In genomic region chr7:80707318-80707717, GRCh38 we compare ENCODE assay signal across 16 cellular contexts.
A peak's percentile ranks its signal among the peaks of the same experiment; 100 is the strongest.
DNase-seq lines count a peak whose midpoint lies in the region; ATAC-seq, FAIRE-seq and TF ChIP-seq lines count a peak whose summit lies in the region.
"Had no signal": no experiment of that assay in that cellular context is flagged by ENCODE, and none has a peak within 500 bp of the region (broad histone marks: within the 10 kb centered on the region; RNA-seq: fewer than 3 reads in every experiment).

No MANE protein-coding gene starts in this region.

- DNase-seq in SIG-M5 treated with dmso at 0.1 percent for 504 hours (lab: John Stamatoyannopoulos, UW; ENCODE audit: unreplicated experiment) (peak; percentile 16), SIG-M5 (lab: John Stamatoyannopoulos, UW) (no peak), astrocyte (ENCODE audit: low read depth) (no peak), foreskin fibroblast (peak; percentile 38 to 53), KG1 (lab: John Stamatoyannopoulos, UW) (no peak), AML-193 (lab: John Stamatoyannopoulos, UW) (no peak)
- DNase-seq: CD8-positive, alpha-beta memory T cell; DMS53; HFFc6; NCI-H1694 treated with DMSO at 0.1 percent for 48 hours; Right ventricle myocardium superior; SK-N-SH had no signal

- no peaks in the 10 kb centered on the region for H3K27me3 ChIP-seq in astrocyte (ENCODE audit: insufficient read depth, low read length)
- H3K27me3 ChIP-seq: BLaER1 treated with 17β-estradiol and CSF1 and Interleukin-3, amounts not matched to agents 10 nM and 100 nM had no signal

- no peaks in the 10 kb centered on the region for H3K4me1 ChIP-seq in astrocyte (ENCODE audit: insufficient read depth, low read length)

- no peak for ATAC-seq in HG03025 (IDR thresholded peaks at IDR 0.05; ENCODE audit: low FRiP score, unreplicated experiment)
- no peak for ATAC-seq in stimulated activated memory B cell treated with anti-CD40 and anti-IgM and Interleukin-4, amounts not matched to agents 10 μg/mL and 1 μg/mL and 100 μg/mL, for 72 hours

- H3K4me3 Mint-ChIP-seq in astrocyte (ENCODE audit: unreplicated experiment), result no peak overlapping the region
- H3K4me3 Mint-ChIP-seq in stimulated activated memory B cell treated with anti-CD40 and anti-IgM and Interleukin-4, amounts not matched to agents 10 μg/mL and 1 μg/mL and 100 μg/mL, for 72 hours, result no peak overlapping the region
- H3K4me3 Mint-ChIP-seq: CD8-positive, alpha-beta memory T cell; HFFc6 had no signal

- no peak overlapping the region for H3K27ac ChIP-seq in astrocyte (ENCODE audit: low read depth, low read length)

- peak overlapping the region; percentile 5 for H3K27ac Mint-ChIP-seq in astrocyte (ENCODE audit: unreplicated experiment)
- no peak overlapping the region for H3K27ac Mint-ChIP-seq in stimulated activated memory B cell treated with anti-CD40 and anti-IgM and Interleukin-4, amounts not matched to agents 10 μg/mL and 1 μg/mL and 100 μg/mL, for 72 hours
- H3K27ac Mint-ChIP-seq: CD8-positive, alpha-beta memory T cell; HFFc6 had no signal

- no peak overlapping the region for H2AFZ ChIP-seq in astrocyte (ENCODE audit: low read depth, low read length)

- no peaks in the 10 kb centered on the region for H3K27me3 Mint-ChIP-seq in astrocyte (ENCODE audit: low read depth, unreplicated experiment)
- H3K27me3 Mint-ChIP-seq in stimulated activated memory B cell treated with anti-CD40 and anti-IgM and Interleukin-4, amounts not matched to agents 10 μg/mL and 1 μg/mL and 100 μg/mL, for 72 hours, result no peaks in the 10 kb centered on the region
- H3K27me3 Mint-ChIP-seq: CD8-positive, alpha-beta memory T cell had no signal

- no peaks in the 10 kb centered on the region for H3K79me2 ChIP-seq in astrocyte (ENCODE audit: insufficient read depth, low read length)

- no peaks in the 10 kb centered on the region for H4K20me1 ChIP-seq in astrocyte (ENCODE audit: insufficient read depth, low read length)
- H4K20me1 ChIP-seq: BLaER1 treated with 17β-estradiol and CSF1 and Interleukin-3, amounts not matched to agents 10 nM and 100 nM had no signal

- H3K4me2 ChIP-seq in astrocyte (ENCODE audit: low read length), result no peak overlapping the region
- H3K4me2 ChIP-seq: SK-N-SH had no signal

- H3K9ac ChIP-seq in astrocyte (ENCODE audit: low read length), result no peak overlapping the region
- H3K9ac ChIP-seq: BLaER1 treated with 17β-estradiol and CSF1 and Interleukin-3, amounts not matched to agents 10 nM and 100 nM; SK-N-SH had no signal

- H3K4me3 ChIP-seq in astrocyte (ENCODE audit: insufficient read depth, low read depth, low read length) (no peak overlapping the region), foreskin fibroblast (ENCODE audit: low read depth in 1 of 2, low read length in 2 of 2) (no peak overlapping the region)
- H3K4me3 ChIP-seq: BLaER1 treated with 17β-estradiol and CSF1 and Interleukin-3, amounts not matched to agents 10 nM and 100 nM had no signal

- TF ChIP-seq CTCF in astrocyte (IDR thresholded peaks at IDR 0.05; ENCODE audit: insufficient read depth, low read depth, low read length) (no peak), foreskin fibroblast (IDR thresholded peaks at IDR 0.05; ENCODE audit: low read depth, low read length) (no peak)

- H3K4me1 Mint-ChIP-seq in astrocyte (ENCODE audit: low read depth, unreplicated experiment), result peaks cover 6% of the 10 kb centered on the region
- H3K4me1 Mint-ChIP-seq in stimulated activated memory B cell treated with anti-CD40 and anti-IgM and Interleukin-4, amounts not matched to agents 10 μg/mL and 1 μg/mL and 100 μg/mL, for 72 hours, result no peaks in the 10 kb centered on the region
- H3K4me1 Mint-ChIP-seq: CD8-positive, alpha-beta memory T cell had no signal

- no peaks in the 10 kb centered on the region for H3K36me3 ChIP-seq in astrocyte (ENCODE audit: insufficient read depth, low read length)
- H3K36me3 ChIP-seq: BLaER1 treated with 17β-estradiol and CSF1 and Interleukin-3, amounts not matched to agents 10 nM and 100 nM had no signal

- H3K9me3 Mint-ChIP-seq in astrocyte (ENCODE audit: unreplicated experiment), result no peaks in the 10 kb centered on the region
- no peaks in the 10 kb centered on the region for H3K9me3 Mint-ChIP-seq in stimulated activated memory B cell treated with anti-CD40 and anti-IgM and Interleukin-4, amounts not matched to agents 10 μg/mL and 1 μg/mL and 100 μg/mL, for 72 hours
- H3K9me3 Mint-ChIP-seq: HFFc6 had no signal

- no peak for FAIRE-seq in astrocyte (lab: Jason Lieb, UNC)
- FAIRE-seq: H54 had no signal

- no peaks in the 10 kb centered on the region for H3K9me3 ChIP-seq in astrocyte (ENCODE audit: insufficient read depth, low read depth, low read length)
- H3K9me3 ChIP-seq: BLaER1 treated with 17β-estradiol and CSF1 and Interleukin-3, amounts not matched to agents 10 nM and 100 nM; SK-N-SH had no signal

- no peaks in the 10 kb centered on the region for H3K36me3 Mint-ChIP-seq in astrocyte (ENCODE audit: low read depth, unreplicated experiment)
- no peaks in the 10 kb centered on the region for H3K36me3 Mint-ChIP-seq in stimulated activated memory B cell treated with anti-CD40 and anti-IgM and Interleukin-4, amounts not matched to agents 10 μg/mL and 1 μg/mL and 100 μg/mL, for 72 hours
- H3K36me3 Mint-ChIP-seq: CD8-positive, alpha-beta memory T cell had no signal

Comparison
In these comparisons a context has a peak if more than half of its experiments do, and no peak if none do; other contexts are left out.
1. DNase-seq: peak in SIG-M5 treated with dmso at 0.1 percent for 504 hours (single experiment) and foreskin fibroblast (2 of 2); none in SIG-M5 (single experiment), astrocyte (single experiment), KG1 (single experiment) and AML-193 (0 of 2).